In the genomic region with DNA sequence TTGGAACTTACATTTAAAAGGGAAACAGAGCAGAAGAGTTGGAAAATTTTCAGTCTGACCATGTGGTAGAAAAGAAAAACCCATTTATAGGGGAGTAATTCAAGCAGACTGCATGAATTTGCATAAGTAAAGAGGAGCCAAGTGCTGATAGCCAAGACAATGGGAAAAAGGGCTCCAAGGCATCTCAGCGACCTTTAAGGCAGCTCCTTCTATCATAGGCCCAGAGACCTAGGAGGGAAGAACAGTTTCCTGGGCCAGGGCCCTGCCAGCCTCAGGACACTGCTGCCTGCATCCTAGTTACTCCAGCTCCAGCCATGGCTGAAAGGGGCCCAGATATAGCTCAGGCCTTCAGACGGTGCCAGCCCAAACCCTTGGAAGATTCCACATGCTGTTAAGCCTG, we compare ENCODE assay signal across 17 cellular contexts. TPM values are rescaled to one million over a fixed set of nuclear protein-coding genes. Genes with fewer than 3 reads are reported as not detected.
A peak's percentile ranks its signal among the peaks of the same experiment; 100 is the strongest.
DNase-seq lines count a peak whose midpoint lies in the region; ATAC-seq and TF ChIP-seq lines count a peak whose summit lies in the region.
"Had no signal": no experiment of that assay in that cellular context is flagged by ENCODE, and none has a peak within 500 bp of the region (broad histone marks: within the 10 kb centered on the region; RNA-seq: fewer than 3 reads in every experiment).

No MANE protein-coding gene starts in this region.

- CTCF ChIA-PET in WTC11 (lab: Charles Lee): interaction anchor here (1.0 to 1.1 kb wide), 4 partner anchors 20 to 149 kb away, joined by 3 to 8 read pairs (median 4); no protein-coding TSS in a partner anchor
- CTCF ChIA-PET in T-cell (lab: Charles Lee): interaction anchor here in 1 of 2 donors (1.7 kb wide), 1 partner anchor 23 kb away, joined by 3 read pairs; no protein-coding TSS in a partner anchor
- CTCF ChIA-PET in Caco-2 (lab: Charles Lee): no interaction called here

- H3K4me3 Mint-ChIP-seq in WTC11: no peak overlapping the region
- no peak overlapping the region for H3K4me3 Mint-ChIP-seq in memory B cell
- H3K4me3 Mint-ChIP-seq in T-cell: no peak overlapping the region
- H3K4me3 Mint-ChIP-seq in Caco-2 (ENCODE audit: unreplicated experiment): no peak overlapping the region

- no peak overlapping the region for H3K4me3 ChIP-seq in Caco-2 (ENCODE audit: low read depth, low read length)
- H3K4me3 ChIP-seq: BLaER1, SK-N-MC had no signal

- TF ChIP-seq CTCF in WTC11 (IDR thresholded peaks at IDR 0.05) (no peak), Caco-2 (IDR thresholded peaks at IDR 0.05; ENCODE audit: insufficient read depth in 1 of 2, low read depth in 1 of 2, low read length in 1 of 2, severe bottlenecking in 1 of 2, unreplicated experiment in 1 of 2) (no peak)

- BruUV-seq in Caco-2 (replicated peaks; lab: Mats Ljungman, UMichigan): no TSS peak

- H3K4me1 Mint-ChIP-seq in WTC11 (peaks cover 32% of the 10 kb centered on the region), memory B cell (peaks cover 62% of the 10 kb centered on the region), T-cell (peaks cover 82 to 85% (median 83%) of the 10 kb centered on the region in 3 donors), Caco-2 (ENCODE audit: low read depth, unreplicated experiment) (peaks cover 17% of the 10 kb centered on the region)

- H3K27ac Mint-ChIP-seq in WTC11: peak overlapping the region; percentile 62
- peak overlapping the region; percentile 18 for H3K27ac Mint-ChIP-seq in memory B cell
- no peak overlapping the region for H3K27ac Mint-ChIP-seq in T-cell
- H3K27ac Mint-ChIP-seq in Caco-2 (ENCODE audit: unreplicated experiment): no peak overlapping the region
- H3K27ac Mint-ChIP-seq: CD8-positive, alpha-beta memory T cell had no signal

- POLR2A ChIA-PET in WTC11 (lab: Charles Lee) (no interaction called here), T-cell (lab: Charles Lee) (no interaction called here), Caco-2 (lab: Charles Lee) (interaction anchor here (1.5 kb wide), 1 partner anchor 8 kb away, joined by 4 read pairs; a partner anchor contains a TSS)

- H3K9me3 Mint-ChIP-seq in WTC11 (peaks cover 30% of the 10 kb centered on the region), memory B cell (no peaks in the 10 kb centered on the region), T-cell (peaks cover 14 to 38% (median 18%) of the 10 kb centered on the region in 3 donors), Caco-2 (ENCODE audit: unreplicated experiment) (peaks cover 36% of the 10 kb centered on the region)

- H3K36me3 ChIP-seq in Caco-2 (ENCODE audit: control insufficient read depth, insufficient read depth, low read length): peaks cover 2% of the 10 kb centered on the region; the same call in 1 of the 2 replicates

- ATAC-seq in left ventricle myocardium superior: peak; percentile 14
- ATAC-seq in Right ventricle myocardium inferior: no peak
- ATAC-seq in WTC11: peak; percentile 97
- ATAC-seq in memory B cell (ENCODE audit: low read depth): no peak
- no peak for ATAC-seq in T-cell (replicated peaks in 1 of 4)
- ATAC-seq in HG03354 (IDR thresholded peaks at IDR 0.05; ENCODE audit: poor library complexity, severe bottlenecking, unreplicated experiment): no peak

- H3K9me3 ChIP-seq in Caco-2: peaks cover 5% of the 10 kb centered on the region; the same call in 1 of the 2 replicates

- H3K27me3 Mint-ChIP-seq in WTC11 (ENCODE audit: low read depth) (no peaks in the 10 kb centered on the region), memory B cell (no peaks in the 10 kb centered on the region), T-cell (no peaks in the 10 kb centered on the region), Caco-2 (ENCODE audit: insufficient read depth, unreplicated experiment) (no peaks in the 10 kb centered on the region)
- H3K27me3 Mint-ChIP-seq: CD8-positive, alpha-beta memory T cell had no signal

- peaks cover 18% of the 10 kb centered on the region for H3K36me3 Mint-ChIP-seq in WTC11
- H3K36me3 Mint-ChIP-seq in memory B cell: peaks cover 26% of the 10 kb centered on the region
- H3K36me3 Mint-ChIP-seq in T-cell: peaks cover 50% of the 10 kb centered on the region
- peaks cover 22% of the 10 kb centered on the region for H3K36me3 Mint-ChIP-seq in Caco-2 (ENCODE audit: insufficient read depth, unreplicated experiment)

- H3K27me3 ChIP-seq in Caco-2 (replicated peaks; ENCODE audit: control insufficient read depth, insufficient read depth, low read length): no peaks in the 10 kb centered on the region; the same call in 1 of the 2 replicates
- H3K27me3 ChIP-seq: BLaER1 had no signal

- H3K4me1 ChIP-seq in Caco-2: peaks cover 6% of the 10 kb centered on the region; the same call in 1 of the 2 replicates

- intact Hi-C loops in left ventricle myocardium superior (cut with micrococcal nuclease): no loop called here
- intact Hi-C loops in Right ventricle myocardium inferior (cut with DNase I): no loop called here
- intact Hi-C loops in Caco-2 (cut with micrococcal nuclease; ENCODE audit: unreplicated experiment): no loop called here

- DNase-seq in left ventricle myocardium superior: no peak
- no peak for DNase-seq in Right ventricle myocardium inferior (ENCODE audit: missing footprints)
- DNase-seq in WTC11 (ENCODE audit: low spot score): peak; percentile 14
- no peak for DNase-seq in memory B cell (ENCODE audit: low spot score in 2 of 2)
- DNase-seq in mesenteric fat pad (ENCODE audit: low spot score): no peak
- no peak for DNase-seq in T-cell
- no peak for DNase-seq in Caco-2
- DNase-seq: CD8-positive, alpha-beta memory T cell; DMS79 treated with DMSO at 0.1 percent for 48 hours; KG1; NCI-H146; NCI-H2081; NCI-H510A; NCI-H774 had no signal

TF ChIP-seq in WTC11, 78 proteins besides CTCF, POLR2A, EP300 and RAD21 (continues in another document):
- TF ChIP-seq, protein P1, sequence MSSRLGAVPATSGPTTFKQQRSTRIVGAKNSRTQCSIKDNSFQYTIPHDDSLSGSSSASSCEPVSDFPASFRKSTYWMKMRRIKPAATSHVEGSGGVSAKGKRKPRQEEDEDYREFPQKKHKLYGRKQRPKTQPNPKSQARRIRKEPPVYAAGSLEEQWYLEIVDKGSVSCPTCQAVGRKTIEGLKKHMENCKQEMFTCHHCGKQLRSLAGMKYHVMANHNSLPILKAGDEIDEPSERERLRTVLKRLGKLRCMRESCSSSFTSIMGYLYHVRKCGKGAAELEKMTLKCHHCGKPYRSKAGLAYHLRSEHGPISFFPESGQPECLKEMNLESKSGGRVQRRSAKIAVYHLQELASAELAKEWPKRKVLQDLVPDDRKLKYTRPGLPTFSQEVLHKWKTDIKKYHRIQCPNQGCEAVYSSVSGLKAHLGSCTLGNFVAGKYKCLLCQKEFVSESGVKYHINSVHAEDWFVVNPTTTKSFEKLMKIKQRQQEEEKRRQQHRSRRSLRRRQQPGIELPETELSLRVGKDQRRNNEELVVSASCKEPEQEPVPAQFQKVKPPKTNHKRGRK (CRISPR knock-in tag; IDR thresholded peaks at IDR 0.05; ENCODE audit: borderline replicate concordance): no peak
- TF ChIP-seq, protein P2, sequence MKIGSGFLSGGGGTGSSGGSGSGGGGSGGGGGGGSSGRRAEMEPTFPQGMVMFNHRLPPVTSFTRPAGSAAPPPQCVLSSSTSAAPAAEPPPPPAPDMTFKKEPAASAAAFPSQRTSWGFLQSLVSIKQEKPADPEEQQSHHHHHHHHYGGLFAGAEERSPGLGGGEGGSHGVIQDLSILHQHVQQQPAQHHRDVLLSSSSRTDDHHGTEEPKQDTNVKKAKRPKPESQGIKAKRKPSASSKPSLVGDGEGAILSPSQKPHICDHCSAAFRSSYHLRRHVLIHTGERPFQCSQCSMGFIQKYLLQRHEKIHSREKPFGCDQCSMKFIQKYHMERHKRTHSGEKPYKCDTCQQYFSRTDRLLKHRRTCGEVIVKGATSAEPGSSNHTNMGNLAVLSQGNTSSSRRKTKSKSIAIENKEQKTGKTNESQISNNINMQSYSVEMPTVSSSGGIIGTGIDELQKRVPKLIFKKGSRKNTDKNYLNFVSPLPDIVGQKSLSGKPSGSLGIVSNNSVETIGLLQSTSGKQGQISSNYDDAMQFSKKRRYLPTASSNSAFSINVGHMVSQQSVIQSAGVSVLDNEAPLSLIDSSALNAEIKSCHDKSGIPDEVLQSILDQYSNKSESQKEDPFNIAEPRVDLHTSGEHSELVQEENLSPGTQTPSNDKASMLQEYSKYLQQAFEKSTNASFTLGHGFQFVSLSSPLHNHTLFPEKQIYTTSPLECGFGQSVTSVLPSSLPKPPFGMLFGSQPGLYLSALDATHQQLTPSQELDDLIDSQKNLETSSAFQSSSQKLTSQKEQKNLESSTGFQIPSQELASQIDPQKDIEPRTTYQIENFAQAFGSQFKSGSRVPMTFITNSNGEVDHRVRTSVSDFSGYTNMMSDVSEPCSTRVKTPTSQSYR (CRISPR knock-in tag; IDR thresholded peaks at IDR 0.05): no peak
- TF ChIP-seq NR3C1 (CRISPR knock-in tag; conservative IDR thresholded peaks at IDR 0.05; ENCODE audit: low read depth) (no peak), ZNF263 (CRISPR knock-in tag; IDR thresholded peaks at IDR 0.05; ENCODE audit: low read depth) (no peak), ZNF138 (CRISPR knock-in tag; conservative IDR thresholded peaks at IDR 0.05) (no peak)
- TF ChIP-seq, protein P3, sequence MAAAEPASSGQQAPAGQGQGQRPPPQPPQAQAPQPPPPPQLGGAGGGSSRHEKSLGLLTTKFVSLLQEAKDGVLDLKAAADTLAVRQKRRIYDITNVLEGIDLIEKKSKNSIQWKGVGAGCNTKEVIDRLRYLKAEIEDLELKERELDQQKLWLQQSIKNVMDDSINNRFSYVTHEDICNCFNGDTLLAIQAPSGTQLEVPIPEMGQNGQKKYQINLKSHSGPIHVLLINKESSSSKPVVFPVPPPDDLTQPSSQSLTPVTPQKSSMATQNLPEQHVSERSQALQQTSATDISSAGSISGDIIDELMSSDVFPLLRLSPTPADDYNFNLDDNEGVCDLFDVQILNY (CRISPR knock-in tag; IDR thresholded peaks at IDR 0.05): no peak

RNA-seq across cellular contexts. Expression of a gene that starts 7.5 kb away (rescaled TPM):
- total RNA-seq in left ventricle myocardium superior (31.7 TPM), Right ventricle myocardium inferior (30.0 TPM), WTC11 (2021) (16.7 to 20.0 TPM (median 17.9 TPM) in 3 replicates), mesenteric fat pad (55.1 TPM), T-cell (10 to 100 TPM; 16.6 to 21.3 (median 19.8) TPM), Caco-2 (2022) (36.8 and 38.0 TPM in 2 replicates)

RNA-seq across cellular contexts. Expression of a gene that starts 40.0 kb away (rescaled TPM):
- total RNA-seq in left ventricle myocardium superior (4.0 TPM), Right ventricle myocardium inferior (4.7 TPM), WTC11 (2021) (31.0 to 33.5 TPM (median 32.0 TPM) in 3 replicates), mesenteric fat pad (7.8 TPM), T-cell (under 1 TPM in 3 of 5 donors, not detected in 2; 0.10 to 0.19 (median 0.12) TPM), Caco-2 (2022) (6.5 and 8.1 TPM in 2 replicates)

Comparison
In these comparisons a context has a peak if more than half of its experiments do, and no peak if none do; other contexts are left out.
1. ATAC-seq: peak in left ventricle myocardium superior (single experiment) and WTC11 (single experiment); none in Right ventricle myocardium inferior (single experiment), memory B cell (single experiment), T-cell (0 of 4) and HG03354 (single experiment).
2. H3K27ac Mint-ChIP-seq: peak in WTC11 (single experiment) and memory B cell (single experiment); none in T-cell (0 of 2) and Caco-2 (single experiment).